Comparison of ENCODE assay signal across 20 cellular contexts in the genomic region with DNA sequence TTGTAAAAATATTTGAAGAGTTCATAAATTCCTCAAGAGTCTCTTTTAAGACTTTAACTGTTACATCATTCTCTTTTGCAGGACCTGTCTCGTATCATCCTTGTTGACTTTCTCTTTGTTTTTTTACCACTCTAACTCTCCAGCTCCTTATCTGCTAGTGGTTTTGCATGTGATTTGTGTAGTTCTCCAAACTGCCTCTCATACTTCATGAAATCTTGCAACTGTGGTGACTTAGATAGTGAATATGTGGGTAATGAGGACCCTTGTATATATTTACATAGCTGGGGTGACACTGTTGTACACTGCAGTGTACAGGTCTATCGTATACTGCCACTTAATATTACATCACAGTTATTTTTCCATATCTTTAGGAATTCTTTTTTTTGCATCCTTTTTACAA. TPM values are rescaled to one million over a fixed set of nuclear protein-coding genes. Genes with fewer than 3 reads are reported as not detected.
A peak's percentile ranks its signal among the peaks of the same experiment; 100 is the strongest.
DNase-seq lines count a peak whose midpoint lies in the region; ATAC-seq, FAIRE-seq and TF ChIP-seq lines count a peak whose summit lies in the region.
"Had no signal": no experiment of that assay in that cellular context is flagged by ENCODE, and none has a peak within 500 bp of the region (broad histone marks: within the 10 kb centered on the region; RNA-seq: fewer than 3 reads in every experiment).

No MANE protein-coding gene starts in this region.

- DNase-seq in NCI-H226 = peak; percentile 59
- DNase-seq in adipocyte (ENCODE audit: low read depth) = no peak
- no peak for DNase-seq in left lung
- DNase-seq in PC-3 = no peak
- DNase-seq in neuronal stem cell (ENCODE audit: low spot score) = no peak
- DNase-seq in D721Med (ENCODE audit: insufficient read length, low spot score) = no peak
- DNase-seq in CD4-positive, alpha-beta memory T cell = no peak
- DNase-seq: ACHN; CD4-positive, CD25-positive, alpha-beta regulatory T cell; DMS79 treated with DMSO at 0.1 percent for 48 hours; GDM1; GOT3; NCI-H1436 treated with DMSO at 0.1 percent for 48 hours; NCI-H748 treated with DMSO at 0.1 percent for 48 hours; SHP77 had no signal

- H3K4me2 ChIP-seq in PC-3 (ENCODE audit: low read length) = no peak overlapping the region
- H3K4me2 ChIP-seq in neuronal stem cell (ENCODE audit: insufficient read depth, low read length, poor library complexity, severe bottlenecking) = no peak overlapping the region

- H2BK120ac ChIP-seq in neuronal stem cell (ENCODE audit: low read depth, low read length) = no peak overlapping the region

- H3K18ac ChIP-seq in neuronal stem cell (ENCODE audit: low read length) = no peak overlapping the region

- H3K27ac ChIP-seq in left lung (no peak overlapping the region), PC-3 (ENCODE audit: low read length) (no peak overlapping the region), neuronal stem cell (replicated peaks; ENCODE audit: low read length) (no peak overlapping the region)
- H3K27ac ChIP-seq in CD4-positive, alpha-beta memory T cell (ENCODE audit: low read depth, low read length) = no peak overlapping the region

- peaks cover 0 to 2% (median 0%) of the 10 kb centered on the region in 8 donors for H3K9me3 Mint-ChIP-seq in CD4-positive, alpha-beta memory T cell
- H3K9me3 Mint-ChIP-seq: IgD-negative memory B cell had no signal

- ATAC-seq in left lung (peak; percentile 54), PC-3 (no peak)
- ATAC-seq: SK-N-SH treated with all-trans-retinoic acid at 6 μM for 48 hours had no signal

- H3K9ac ChIP-seq in adipocyte (ENCODE audit: low read length) (peak overlapping the region; percentile 4), PC-3 (ENCODE audit: low read length) (no peak overlapping the region), neuronal stem cell (ENCODE audit: low read depth, low read length, poor library complexity) (no peak overlapping the region)

- H3K36me3 ChIP-seq in adipocyte (ENCODE audit: control insufficient read depth, insufficient read depth, low read length, severe bottlenecking) (no peaks in the 10 kb centered on the region), left lung (no peaks in the 10 kb centered on the region), PC-3 (ENCODE audit: low read depth, low read length) (no peaks in the 10 kb centered on the region), neuronal stem cell (replicated peaks in 1 of 2; ENCODE audit: control insufficient read depth in 2 of 2, insufficient read depth in 2 of 2, low read length in 2 of 2) (no peaks in the 10 kb centered on the region)
- no peaks in the 10 kb centered on the region for H3K36me3 ChIP-seq in CD4-positive, alpha-beta memory T cell (ENCODE audit: insufficient read depth, low read length)

- no peaks in the 10 kb centered on the region for H3K4me1 Mint-ChIP-seq in CD4-positive, alpha-beta memory T cell

- no peaks in the 10 kb centered on the region for H3K79me1 ChIP-seq in neuronal stem cell (ENCODE audit: low read depth, low read length)

- intact Hi-C loops in left lung (cut with DNase I) (no loop called here), PC-3 (cut with micrococcal nuclease) (no loop called here)
- intact Hi-C loops in CD4-positive, alpha-beta memory T cell (cut with micrococcal nuclease) = no loop called here

- CTCF ChIA-PET in PC-3 (lab: Charles Lee) = no interaction called here
- CTCF ChIA-PET in CD4-positive, alpha-beta memory T cell (lab: Charles Lee; ENCODE audit: partially characterized antibody) = no interaction called here

- no peaks in the 10 kb centered on the region for H3K9me2 ChIP-seq in PC-3 (replicated peaks; ENCODE audit: low read length)

- H4K20me1 ChIP-seq in PC-3 (ENCODE audit: low read length) = no peaks in the 10 kb centered on the region

- TF ChIP-seq CTCF in left lung (IDR thresholded peaks at IDR 0.05) = no peak
- no peak for TF ChIP-seq CTCF in PC-3 (conservative IDR thresholded peaks at IDR 0.05; ENCODE audit: low read depth, low read length)
- TF ChIP-seq CTCF in D721Med (IDR thresholded peaks at IDR 0.05; ENCODE audit: insufficient read depth, missing control alignments) = no peak

- no peaks in the 10 kb centered on the region for H3K79me2 ChIP-seq in PC-3 (ENCODE audit: low read length)

- H3K9me3 ChIP-seq in adipocyte (ENCODE audit: control insufficient read depth, low read length) (no peaks in the 10 kb centered on the region), left lung (no peaks in the 10 kb centered on the region), PC-3 (ENCODE audit: low read length) (no peaks in the 10 kb centered on the region), neuronal stem cell (replicated peaks in 1 of 2; ENCODE audit: control insufficient read depth in 2 of 2, insufficient read depth in 1 of 2, low read depth in 1 of 2, low read length in 2 of 2) (peaks cover 0 to 1% of the 10 kb centered on the region in 2 donors)
- no peaks in the 10 kb centered on the region for H3K9me3 ChIP-seq in CD4-positive, alpha-beta memory T cell (ENCODE audit: control insufficient read depth in 1 of 2, low read length in 2 of 2)

- FAIRE-seq in G401.6 (lab: Jason Lieb, UNC) (peak; percentile 88), D721Med (lab: Jason Lieb, UNC) (no peak)
- FAIRE-seq: RCC 7860 had no signal

- H3K27me3 Mint-ChIP-seq in CD4-positive, alpha-beta memory T cell = peaks cover 0 to 1% of the 10 kb centered on the region in 2 donors

- H3K4ac ChIP-seq in neuronal stem cell (ENCODE audit: low read length) = no peak overlapping the region

- H3K27me3 ChIP-seq in adipocyte (replicated peaks; ENCODE audit: control insufficient read depth, insufficient read depth, low read length) (no peaks in the 10 kb centered on the region), left lung (no peaks in the 10 kb centered on the region), PC-3 (ENCODE audit: low read length) (no peaks in the 10 kb centered on the region), neuronal stem cell (ENCODE audit: control insufficient read depth in 3 of 3, insufficient read depth in 3 of 3, low read depth in 1 of 3, low read length in 3 of 3) (no peaks in the 10 kb centered on the region)
- no peaks in the 10 kb centered on the region for H3K27me3 ChIP-seq in CD4-positive, alpha-beta memory T cell (ENCODE audit: insufficient read depth, low read length)

- H3K27ac Mint-ChIP-seq in CD4-positive, alpha-beta memory T cell = no peak overlapping the region
- H3K27ac Mint-ChIP-seq: IgD-negative memory B cell had no signal

- H3F3A ChIP-seq in PC-3 (ENCODE audit: low read length, unreplicated experiment) = no peaks in the 10 kb centered on the region

- no peak overlapping the region for H3K4me3 Mint-ChIP-seq in CD4-positive, alpha-beta memory T cell
- H3K4me3 Mint-ChIP-seq: CD4-positive, CD25-positive, alpha-beta regulatory T cell had no signal

- H2BK5ac ChIP-seq in neuronal stem cell (ENCODE audit: low read length) = no peak overlapping the region

- H3K4me1 ChIP-seq in adipocyte (ENCODE audit: control insufficient read depth, insufficient read depth, low read length) = peaks cover 40% of the 10 kb centered on the region
- peaks cover 14 to 15% of the 10 kb centered on the region in 2 donors for H3K4me1 ChIP-seq in left lung
- H3K4me1 ChIP-seq in PC-3 (ENCODE audit: insufficient read depth, low read length) = peaks cover 10% of the 10 kb centered on the region; the same call in 1 of the 2 replicates
- peaks cover 0 to 6% of the 10 kb centered on the region in 2 donors for H3K4me1 ChIP-seq in neuronal stem cell (ENCODE audit: control insufficient read depth in 2 of 2, insufficient read depth in 1 of 2, low read depth in 1 of 2, low read length in 2 of 2)
- no peaks in the 10 kb centered on the region for H3K4me1 ChIP-seq in CD4-positive, alpha-beta memory T cell (ENCODE audit: insufficient read depth, low read length)

- no peak overlapping the region for H4K8ac ChIP-seq in neuronal stem cell (ENCODE audit: low read depth, low read length)

- no peak overlapping the region for H3K23ac ChIP-seq in neuronal stem cell (ENCODE audit: low read depth, low read length, poor library complexity)

- H2AFZ ChIP-seq in PC-3 (ENCODE audit: low read length) = no peak overlapping the region
- no peak overlapping the region for H2AFZ ChIP-seq in neuronal stem cell (ENCODE audit: low read length)

- POLR2A ChIA-PET in PC-3 (lab: Charles Lee; ENCODE audit: unreplicated experiment) = no interaction called here
- POLR2A ChIA-PET in CD4-positive, alpha-beta memory T cell (lab: Charles Lee; ENCODE audit: partially characterized antibody) = no interaction called here

- no TSS peak for BruUV-seq in PC-3 (replicated peaks; lab: Mats Ljungman, UMichigan)

- H2AK5ac ChIP-seq in neuronal stem cell (ENCODE audit: low read depth, low read length) = no peak overlapping the region

- no peak overlapping the region for H3K14ac ChIP-seq in neuronal stem cell (ENCODE audit: low read length)

- no CpG with 5 or more reads among the region's 2 CpGs for WGBS in neuronal stem cell (ENCODE audit: extremely low coverage in 2 of 2, insufficient read length in 2 of 2, insufficient replicate concordance in 1 of 2), 2 donors

- no peak overlapping the region for H2BK12ac ChIP-seq in neuronal stem cell (ENCODE audit: low read length)

- H4K91ac ChIP-seq in neuronal stem cell (ENCODE audit: low read depth, low read length, poor library complexity) = no peak overlapping the region

- H3K4me3 ChIP-seq in adipocyte (ENCODE audit: low read length) (no peak overlapping the region), left lung (no peak overlapping the region), PC-3 (ENCODE audit: low read length) (no peak overlapping the region), neuronal stem cell (ENCODE audit: low read length in 2 of 2) (no peak overlapping the region)
- no peak overlapping the region for H3K4me3 ChIP-seq in CD4-positive, alpha-beta memory T cell (ENCODE audit: low read length in 2 of 2)

- H2BK15ac ChIP-seq in neuronal stem cell (ENCODE audit: low read length) = no peak overlapping the region

- H3K36me3 Mint-ChIP-seq in CD4-positive, alpha-beta memory T cell = no peaks in the 10 kb centered on the region
- H3K36me3 Mint-ChIP-seq: CD4-positive, CD25-positive, alpha-beta regulatory T cell; IgD-negative memory B cell had no signal

RNA-seq across cellular contexts. Expression of a gene that starts 40.2 kb away (rescaled TPM):
- total RNA-seq in left lung = 100 to 1,000 TPM; 276 to 369 TPM
- total RNA-seq in PC-3 (2014; rRNA removed) = 158 and 187 TPM in 2 replicates
- polyA plus RNA-seq in neuronal stem cell (2013, experiment 1 of 2) = 1.8 TPM
- polyA plus RNA-seq in neuronal stem cell (2013, experiment 2 of 2) = 1.7 TPM
- total RNA-seq in CD4-positive, alpha-beta memory T cell = 1 to 10 TPM; 4.5 to 5.8 TPM
- polyA plus RNA-seq in CD4-positive, alpha-beta memory T cell = 1 to 10 TPM in 1 of 2 donors, under 1 TPM in 1; 0.50 to 1.8 TPM
- polyA plus RNA-seq: IgD-negative memory B cell had no signal

RNA-seq across cellular contexts. Expression of a gene that starts 52.8 kb away (rescaled TPM):
- total RNA-seq in left lung (under 1 TPM in 1 of 2 donors, not detected in 1; 0.26 TPM), PC-3 (2014; rRNA removed) (0.77 TPM in 1 of 2 replicates, not detected in the other)
- 0.04 TPM for polyA plus RNA-seq in neuronal stem cell (2013, experiment 1 of 2)
- not detected for polyA plus RNA-seq in neuronal stem cell (2013, experiment 2 of 2)
- not detected for total RNA-seq in CD4-positive, alpha-beta memory T cell
- polyA plus RNA-seq in CD4-positive, alpha-beta memory T cell = under 1 TPM in 1 of 2 donors, not detected in 1; 0.07 TPM
- total RNA-seq: CD4-positive, CD25-positive, alpha-beta regulatory T cell; HT-29 had no signal
- polyA plus RNA-seq: IgD-negative memory B cell had no signal

Comparison
In these comparisons a context has a peak if more than half of its experiments do, and no peak if none do; other contexts are left out.
1. RNA of a gene that starts 40.2 kb away (total RNA-seq): 276 to 369 TPM in left lung and 158 to 187 TPM in PC-3; 4.5 to 5.8 TPM in CD4-positive, alpha-beta memory T cell; every median in the first group is over 10 times any median in the second.